In genomic region chr14:36507847-36508417, GRCh38 we compare ENCODE assay signal across 1 cellular context.
TF ChIP-seq lines count a peak whose summit lies in the region.

No MANE protein-coding gene starts in this region.

TF ChIP-seq in HEK293, 187 proteins besides CTCF, POLR2A, EP300 and RAD21 (continued from another document):
- TF ChIP-seq ZEB2 (tag by site-specific recombination; IDR thresholded peaks at IDR 0.05) (no peak), ZNF626 (tag by site-specific recombination; IDR thresholded peaks at IDR 0.05) (no peak), ZBTB44 (tag by site-specific recombination; IDR thresholded peaks at IDR 0.05) (no peak), ZNF174 (tag by site-specific recombination; IDR thresholded peaks at IDR 0.05) (0 out of 2 replicates have a peak, but pooled peaks have one; percentile 31), ZNF341 (tag by site-specific recombination; IDR thresholded peaks at IDR 0.05; ENCODE audit: low read depth) (peak; percentile 87), ZSCAN30 (tag by site-specific recombination; IDR thresholded peaks at IDR 0.05) (no peak), ZSCAN4 (tag by site-specific recombination; IDR thresholded peaks at IDR 0.05) (no peak), ZNF169 (tag by site-specific recombination; IDR thresholded peaks at IDR 0.05) (no peak), ZNF362 (tag by site-specific recombination; IDR thresholded peaks at IDR 0.05) (no peak), ZNF768 (tag by site-specific recombination; IDR thresholded peaks at IDR 0.05) (no peak), ZFP3 (tag by site-specific recombination; IDR thresholded peaks at IDR 0.05; ENCODE audit: low read depth) (no peak), SP3 (tag by site-specific recombination; IDR thresholded peaks at IDR 0.05) (no peak), ZBTB17 (tag by site-specific recombination; IDR thresholded peaks at IDR 0.05) (peak; percentile 35; the same call in 1 of the 2 replicates), ZNF211 (tag by site-specific recombination; IDR thresholded peaks at IDR 0.05; ENCODE audit: low read depth) (no peak), ZNF521 (tag by site-specific recombination; IDR thresholded peaks at IDR 0.05) (no peak), ZSCAN23 (tag by site-specific recombination; IDR thresholded peaks at IDR 0.05) (no peak), ZNF623 (tag by site-specific recombination; IDR thresholded peaks at IDR 0.05) (no peak), REST (tag by site-specific recombination; IDR thresholded peaks at IDR 0.05) (no peak), ZNF335 (tag by site-specific recombination; conservative IDR thresholded peaks at IDR 0.05) (0 out of 2 replicates have a peak, but pooled peaks have one; percentile 14), HOXC10 (CRISPR knock-in tag; IDR thresholded peaks at IDR 0.05) (no peak), KLF1 (tag by site-specific recombination; IDR thresholded peaks at IDR 0.05) (no peak), ZNF610 (tag by site-specific recombination; IDR thresholded peaks at IDR 0.05; ENCODE audit: borderline replicate concordance) (no peak), ZNF223 (tag by site-specific recombination; IDR thresholded peaks at IDR 0.05) (no peak), ZNF830 (tag by site-specific recombination; IDR thresholded peaks at IDR 0.05; ENCODE audit: low read depth) (no peak), ZNF561 (tag by site-specific recombination; IDR thresholded peaks at IDR 0.05; ENCODE audit: borderline replicate concordance) (peak; percentile 45; the same call in 1 of the 2 replicates), ZNF112 (tag by site-specific recombination; IDR thresholded peaks at IDR 0.05) (no peak), ZNF621 (tag by site-specific recombination; IDR thresholded peaks at IDR 0.05) (no peak), ATF2 (tag by site-specific recombination; IDR thresholded peaks at IDR 0.05; ENCODE audit: low read depth) (no peak), GLIS2 (tag by site-specific recombination; IDR thresholded peaks at IDR 0.05) (peak; percentile 55; the same call in 1 of the 2 replicates), ZNF394 (tag by site-specific recombination; IDR thresholded peaks at IDR 0.05; ENCODE audit: borderline replicate concordance) (no peak), ZNF10 (tag by site-specific recombination; IDR thresholded peaks at IDR 0.05) (no peak), ZNF571 (tag by site-specific recombination; IDR thresholded peaks at IDR 0.05) (no peak), ZNF16 (tag by site-specific recombination; IDR thresholded peaks at IDR 0.05; ENCODE audit: low read depth) (no peak), ZNF530 (tag by site-specific recombination; IDR thresholded peaks at IDR 0.05; ENCODE audit: low read depth) (no peak)
- TF ChIP-seq, protein P1, sequence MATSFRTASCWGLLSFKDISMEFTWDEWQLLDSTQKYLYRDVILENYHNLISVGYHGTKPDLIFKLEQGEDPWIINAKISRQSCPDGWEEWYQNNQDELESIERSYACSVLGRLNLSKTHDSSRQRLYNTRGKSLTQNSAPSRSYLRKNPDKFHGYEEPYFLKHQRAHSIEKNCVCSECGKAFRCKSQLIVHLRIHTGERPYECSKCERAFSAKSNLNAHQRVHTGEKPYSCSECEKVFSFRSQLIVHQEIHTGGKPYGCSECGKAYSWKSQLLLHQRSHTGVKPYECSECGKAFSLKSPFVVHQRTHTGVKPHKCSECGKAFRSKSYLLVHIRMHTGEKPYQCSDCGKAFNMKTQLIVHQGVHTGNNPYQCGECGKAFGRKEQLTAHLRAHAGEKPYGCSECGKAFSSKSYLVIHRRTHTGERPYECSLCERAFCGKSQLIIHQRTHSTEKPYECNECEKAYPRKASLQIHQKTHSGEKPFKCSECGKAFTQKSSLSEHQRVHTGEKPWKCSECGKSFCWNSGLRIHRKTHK (tag by site-specific recombination; IDR thresholded peaks at IDR 0.05): no peak
- TF ChIP-seq, protein P2, sequence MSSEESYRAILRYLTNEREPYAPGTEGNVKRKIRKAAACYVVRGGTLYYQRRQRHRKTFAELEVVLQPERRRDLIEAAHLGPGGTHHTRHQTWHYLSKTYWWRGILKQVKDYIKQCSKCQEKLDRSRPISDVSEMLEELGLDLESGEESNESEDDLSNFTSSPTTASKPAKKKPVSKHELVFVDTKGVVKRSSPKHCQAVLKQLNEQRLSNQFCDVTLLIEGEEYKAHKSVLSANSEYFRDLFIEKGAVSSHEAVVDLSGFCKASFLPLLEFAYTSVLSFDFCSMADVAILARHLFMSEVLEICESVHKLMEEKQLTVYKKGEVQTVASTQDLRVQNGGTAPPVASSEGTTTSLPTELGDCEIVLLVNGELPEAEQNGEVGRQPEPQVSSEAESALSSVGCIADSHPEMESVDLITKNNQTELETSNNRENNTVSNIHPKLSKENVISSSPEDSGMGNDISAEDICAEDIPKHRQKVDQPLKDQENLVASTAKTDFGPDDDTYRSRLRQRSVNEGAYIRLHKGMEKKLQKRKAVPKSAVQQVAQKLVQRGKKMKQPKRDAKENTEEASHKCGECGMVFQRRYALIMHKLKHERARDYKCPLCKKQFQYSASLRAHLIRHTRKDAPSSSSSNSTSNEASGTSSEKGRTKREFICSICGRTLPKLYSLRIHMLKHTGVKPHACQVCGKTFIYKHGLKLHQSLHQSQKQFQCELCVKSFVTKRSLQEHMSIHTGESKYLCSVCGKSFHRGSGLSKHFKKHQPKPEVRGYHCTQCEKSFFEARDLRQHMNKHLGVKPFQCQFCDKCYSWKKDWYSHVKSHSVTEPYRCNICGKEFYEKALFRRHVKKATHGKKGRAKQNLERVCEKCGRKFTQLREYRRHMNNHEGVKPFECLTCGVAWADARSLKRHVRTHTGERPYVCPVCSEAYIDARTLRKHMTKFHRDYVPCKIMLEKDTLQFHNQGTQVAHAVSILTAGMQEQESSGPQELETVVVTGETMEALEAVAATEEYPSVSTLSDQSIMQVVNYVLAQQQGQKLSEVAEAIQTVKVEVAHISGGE (tag by site-specific recombination; conservative IDR thresholded peaks at IDR 0.05; ENCODE audit: low read depth): no peak
- TF ChIP-seq, protein P3, sequence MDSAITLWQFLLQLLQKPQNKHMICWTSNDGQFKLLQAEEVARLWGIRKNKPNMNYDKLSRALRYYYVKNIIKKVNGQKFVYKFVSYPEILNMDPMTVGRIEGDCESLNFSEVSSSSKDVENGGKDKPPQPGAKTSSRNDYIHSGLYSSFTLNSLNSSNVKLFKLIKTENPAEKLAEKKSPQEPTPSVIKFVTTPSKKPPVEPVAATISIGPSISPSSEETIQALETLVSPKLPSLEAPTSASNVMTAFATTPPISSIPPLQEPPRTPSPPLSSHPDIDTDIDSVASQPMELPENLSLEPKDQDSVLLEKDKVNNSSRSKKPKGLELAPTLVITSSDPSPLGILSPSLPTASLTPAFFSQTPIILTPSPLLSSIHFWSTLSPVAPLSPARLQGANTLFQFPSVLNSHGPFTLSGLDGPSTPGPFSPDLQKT (IDR thresholded peaks at IDR 0.05; ENCODE audit: borderline replicate concordance, low read depth, low read length): no peak
- TF ChIP-seq, protein P4, sequence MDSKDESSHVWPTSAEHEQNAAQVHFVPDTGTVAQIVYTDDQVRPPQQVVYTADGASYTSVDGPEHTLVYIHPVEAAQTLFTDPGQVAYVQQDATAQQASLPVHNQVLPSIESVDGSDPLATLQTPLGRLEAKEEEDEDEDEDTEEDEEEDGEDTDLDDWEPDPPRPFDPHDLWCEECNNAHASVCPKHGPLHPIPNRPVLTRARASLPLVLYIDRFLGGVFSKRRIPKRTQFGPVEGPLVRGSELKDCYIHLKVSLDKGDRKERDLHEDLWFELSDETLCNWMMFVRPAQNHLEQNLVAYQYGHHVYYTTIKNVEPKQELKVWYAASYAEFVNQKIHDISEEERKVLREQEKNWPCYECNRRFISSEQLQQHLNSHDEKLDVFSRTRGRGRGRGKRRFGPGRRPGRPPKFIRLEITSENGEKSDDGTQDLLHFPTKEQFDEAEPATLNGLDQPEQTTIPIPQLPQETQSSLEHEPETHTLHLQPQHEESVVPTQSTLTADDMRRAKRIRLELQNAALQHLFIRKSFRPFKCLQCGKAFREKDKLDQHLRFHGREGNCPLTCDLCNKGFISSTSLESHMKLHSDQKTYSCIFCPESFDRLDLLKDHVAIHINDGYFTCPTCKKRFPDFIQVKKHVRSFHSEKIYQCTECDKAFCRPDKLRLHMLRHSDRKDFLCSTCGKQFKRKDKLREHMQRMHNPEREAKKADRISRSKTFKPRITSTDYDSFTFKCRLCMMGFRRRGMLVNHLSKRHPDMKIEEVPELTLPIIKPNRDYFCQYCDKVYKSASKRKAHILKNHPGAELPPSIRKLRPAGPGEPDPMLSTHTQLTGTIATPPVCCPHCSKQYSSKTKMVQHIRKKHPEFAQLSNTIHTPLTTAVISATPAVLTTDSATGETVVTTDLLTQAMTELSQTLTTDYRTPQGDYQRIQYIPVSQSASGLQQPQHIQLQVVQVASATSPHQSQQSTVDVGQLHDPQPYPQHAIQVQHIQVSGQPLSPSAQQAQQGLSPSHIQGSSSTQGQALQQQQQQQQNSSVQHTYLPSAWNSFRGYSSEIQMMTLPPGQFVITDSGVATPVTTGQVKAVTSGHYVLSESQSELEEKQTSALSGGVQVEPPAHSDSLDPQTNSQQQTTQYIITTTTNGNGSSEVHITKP (tag by site-specific recombination; IDR thresholded peaks at IDR 0.05): peak; percentile 29; the same call in 1 of the 2 replicates
- TF ChIP-seq, protein P5, sequence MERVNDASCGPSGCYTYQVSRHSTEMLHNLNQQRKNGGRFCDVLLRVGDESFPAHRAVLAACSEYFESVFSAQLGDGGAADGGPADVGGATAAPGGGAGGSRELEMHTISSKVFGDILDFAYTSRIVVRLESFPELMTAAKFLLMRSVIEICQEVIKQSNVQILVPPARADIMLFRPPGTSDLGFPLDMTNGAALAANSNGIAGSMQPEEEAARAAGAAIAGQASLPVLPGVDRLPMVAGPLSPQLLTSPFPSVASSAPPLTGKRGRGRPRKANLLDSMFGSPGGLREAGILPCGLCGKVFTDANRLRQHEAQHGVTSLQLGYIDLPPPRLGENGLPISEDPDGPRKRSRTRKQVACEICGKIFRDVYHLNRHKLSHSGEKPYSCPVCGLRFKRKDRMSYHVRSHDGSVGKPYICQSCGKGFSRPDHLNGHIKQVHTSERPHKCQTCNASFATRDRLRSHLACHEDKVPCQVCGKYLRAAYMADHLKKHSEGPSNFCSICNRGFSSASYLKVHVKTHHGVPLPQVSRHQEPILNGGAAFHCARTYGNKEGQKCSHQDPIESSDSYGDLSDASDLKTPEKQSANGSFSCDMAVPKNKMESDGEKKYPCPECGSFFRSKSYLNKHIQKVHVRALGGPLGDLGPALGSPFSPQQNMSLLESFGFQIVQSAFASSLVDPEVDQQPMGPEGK (tag by site-specific recombination; IDR thresholded peaks at IDR 0.05): peak; percentile 46; the same call in 1 of the 2 replicates
TF ChIP-seq in HEK293: peak in this region for 8.
